ENCODE assay signal across 24 cellular contexts in genomic region chr15:97084650-97085049, GRCh38.
A peak's percentile ranks its signal among the peaks of the same experiment; 100 is the strongest.
DNase-seq lines count a peak whose midpoint lies in the region; ATAC-seq and TF ChIP-seq lines count a peak whose summit lies in the region.
"Had no signal": no experiment of that assay in that cellular context is flagged by ENCODE, and none has a peak within 500 bp of the region (broad histone marks: within the 10 kb centered on the region; RNA-seq: fewer than 3 reads in every experiment).

No MANE protein-coding gene starts in this region.

- no peaks in the 10 kb centered on the region for H3K36me3 ChIP-seq in BLaER1 treated with 17β-estradiol and CSF1 and Interleukin-3, amounts not matched to agents 10 nM and 100 nM
- H3K36me3 ChIP-seq in mesenchymal stem cell (ENCODE audit: control insufficient read depth in 1 of 2, insufficient read depth in 2 of 2, low read depth in 1 of 2, low read length in 2 of 2) (no peaks in the 10 kb centered on the region), adrenal gland (replicated peaks in 1 of 2) (no peaks in the 10 kb centered on the region)
- H3K36me3 ChIP-seq: prostate gland, SJSA1, stomach, uterus had no signal

- peaks cover 20 to 89% (median 42%) of the 10 kb centered on the region in 11 experiments for H3K27me3 ChIP-seq in BLaER1 treated with 17β-estradiol and CSF1 and Interleukin-3, amounts not matched to agents 10 nM and 100 nM
- H3K27me3 ChIP-seq in mesenchymal stem cell (ENCODE audit: control insufficient read depth in 1 of 2, insufficient read depth in 1 of 2, low read length in 2 of 2) (no peaks in the 10 kb centered on the region), adrenal gland (no peaks in the 10 kb centered on the region)
- H3K27me3 ChIP-seq: SJSA1, uterus had no signal

- peaks cover 0 to 11% (median 0%) of the 10 kb centered on the region in 11 experiments; a peak in 1 of 22 replicates for H4K20me1 ChIP-seq in BLaER1 treated with 17β-estradiol and CSF1 and Interleukin-3, amounts not matched to agents 10 nM and 100 nM

- H3K23ac ChIP-seq in mesenchymal stem cell (ENCODE audit: low read length in 2 of 2): no peak overlapping the region

- peaks cover 36 to 50% (median 46%) of the 10 kb centered on the region in 10 experiments for H3K4me1 ChIP-seq in BLaER1 treated with 17β-estradiol and CSF1 and Interleukin-3, amounts not matched to agents 10 nM and 100 nM
- no peaks in the 10 kb centered on the region for H3K4me1 ChIP-seq in mesenchymal stem cell (ENCODE audit: control insufficient read depth, insufficient read depth, low read depth, low read length)
- no peaks in the 10 kb centered on the region for H3K4me1 ChIP-seq in adrenal gland (replicated peaks in 1 of 2)
- H3K4me1 ChIP-seq: body of pancreas, Caco-2, prostate gland, SJSA1, uterus had no signal

- no peak overlapping the region for H2BK12ac ChIP-seq in mesenchymal stem cell (ENCODE audit: low read length in 2 of 2)

- H3K9ac ChIP-seq in BLaER1 treated with 17β-estradiol and CSF1 and Interleukin-3, amounts not matched to agents 10 nM and 100 nM: peak overlapping the region in 6 of 11 experiments; percentile 3 to 56 (median 36); a peak in 7 of 22 replicates
- no peak overlapping the region for H3K9ac ChIP-seq in mesenchymal stem cell (ENCODE audit: low read length)

- H2BK120ac ChIP-seq in mesenchymal stem cell (ENCODE audit: low read depth, low read length): no peak overlapping the region

- H3K14ac ChIP-seq in mesenchymal stem cell (ENCODE audit: low read length in 2 of 2): no peak overlapping the region

- no peak overlapping the region for H2BK15ac ChIP-seq in mesenchymal stem cell (ENCODE audit: low read depth, poor library complexity, severe bottlenecking)

- peak; percentile 45 for DNase-seq in M059J (ENCODE audit: low read depth)
- peak; percentile 60 for DNase-seq in SW480 (ENCODE audit: low spot score)
- DNase-seq in mesenchymal stem cell: peak; percentile 91
- no peak for DNase-seq in adrenal gland
- DNase-seq in activated CD4-positive, CD25-positive, alpha-beta regulatory T cell (lab: John Stamatoyannopoulos, UW): no peak
- no peak for DNase-seq in NCI-H2196 treated with DMSO at 0.1 percent for 48 hours (lab: John Stamatoyannopoulos, UW; ENCODE audit: unreplicated experiment)
- DNase-seq: activated CD4-positive, alpha-beta T cell treated with anti-CD3 and anti-CD28 coated beads for 36 hours; activated naive CD4-positive, alpha-beta T cell treated with Interleukin-2 at 50 U/mL for 16 hours; body of pancreas; Caco-2; cortex of kidney; glutamatergic neuron; HCEC 1CT; NCI-H1092 treated with DMSO at 0.1 percent for 48 hours; NCI-H2171; stomach; T-helper 9 cell; uterus had no signal

- no peak overlapping the region for H3K18ac ChIP-seq in mesenchymal stem cell (ENCODE audit: low read depth in 1 of 2, low read length in 2 of 2)

- peaks cover 0 to under 1% (median 0%) of the 10 kb centered on the region in 11 experiments; a peak in 1 of 22 replicates for H3K9me3 ChIP-seq in BLaER1 treated with 17β-estradiol and CSF1 and Interleukin-3, amounts not matched to agents 10 nM and 100 nM (replicated peaks in 1 of 11)
- H3K9me3 ChIP-seq in mesenchymal stem cell (ENCODE audit: control insufficient read depth, low read length): peaks cover 11% of the 10 kb centered on the region
- no peaks in the 10 kb centered on the region for H3K9me3 ChIP-seq in adrenal gland (replicated peaks in 1 of 3)
- H3K9me3 ChIP-seq: body of pancreas, Caco-2, prostate gland, SJSA1, stomach, uterus had no signal

- peak overlapping the region in 8 of 11 experiments; percentile 41 to 78 (median 60); a peak in 16 of 22 replicates for H3K27ac ChIP-seq in BLaER1 treated with 17β-estradiol and CSF1 and Interleukin-3, amounts not matched to agents 10 nM and 100 nM
- H3K27ac ChIP-seq in mesenchymal stem cell (ENCODE audit: low read length, poor library complexity, severe bottlenecking) (no peak overlapping the region), adrenal gland (no peak overlapping the region)
- H3K27ac ChIP-seq: body of pancreas, epithelial cell of prostate, prostate gland, SJSA1, stomach, uterus had no signal

- no peak for ATAC-seq in HG03175 (IDR thresholded peaks at IDR 0.05; ENCODE audit: unreplicated experiment)
- ATAC-seq: activated CD4-positive, alpha-beta T cell treated with anti-CD3 and anti-CD28 coated beads for 36 hours; body of pancreas had no signal

- H3K4me2 ChIP-seq in BLaER1 treated with 17β-estradiol and CSF1 and Interleukin-3, amounts not matched to agents 10 nM and 100 nM: peak overlapping the region; percentile 70 to 95 (median 80)
- no peak overlapping the region for H3K4me2 ChIP-seq in mesenchymal stem cell (ENCODE audit: low read length, poor library complexity, severe bottlenecking)

- H2BK5ac ChIP-seq in mesenchymal stem cell (ENCODE audit: low read depth, low read length, poor library complexity, severe bottlenecking): no peak overlapping the region

- no peak overlapping the region for H2AK5ac ChIP-seq in mesenchymal stem cell (ENCODE audit: low read length, severe bottlenecking)

- intact Hi-C loops in adrenal gland (cut with DNase I): no loop called here

- peak overlapping the region in 5 of 10 experiments; percentile 13 to 48 (median 35); a peak in 8 of 20 replicates for H3K4me3 ChIP-seq in BLaER1 treated with 17β-estradiol and CSF1 and Interleukin-3, amounts not matched to agents 10 nM and 100 nM
- H3K4me3 ChIP-seq in mesenchymal stem cell (ENCODE audit: insufficient read depth in 1 of 2, low read depth in 1 of 2, low read length in 2 of 2) (no peak overlapping the region), adrenal gland (no peak overlapping the region)
- H3K4me3 ChIP-seq: body of pancreas, lung, prostate gland, SJSA1, stomach, uterus had no signal

- TF ChIP-seq CTCF in adrenal gland (IDR thresholded peaks at IDR 0.05): no peak

- H2AFZ ChIP-seq in mesenchymal stem cell (ENCODE audit: low read depth, low read length): no peak overlapping the region

- no peak for TF ChIP-seq POLR2A in adrenal gland (IDR thresholded peaks at IDR 0.05)

- no peak overlapping the region for H4K8ac ChIP-seq in mesenchymal stem cell (ENCODE audit: low read length)

- H4K91ac ChIP-seq in mesenchymal stem cell (ENCODE audit: low read length): no peak overlapping the region

- H3K79me1 ChIP-seq in mesenchymal stem cell (replicated peaks; ENCODE audit: low read length, poor library complexity, severe bottlenecking): no peaks in the 10 kb centered on the region

- WGBS in mesenchymal stem cell: 50% methylated on average over 2 of the region's 2 CpGs
- 53 to 70% (median 64%) methylated on average over 2 of the region's 2 CpGs for WGBS in adrenal gland, 4 donors

- H3K4ac ChIP-seq in mesenchymal stem cell (ENCODE audit: low read depth in 1 of 2, low read length in 2 of 2): no peak overlapping the region

Comparison
In these comparisons a context has a peak if more than half of its experiments do, and no peak if none do; other contexts are left out.
1. H3K27ac ChIP-seq: peak in BLaER1 treated with 17β-estradiol and CSF1 and Interleukin-3, amounts not matched to agents 10 nM and 100 nM (8 of 11); none in mesenchymal stem cell (single experiment) and adrenal gland (0 of 5).
2. DNase-seq: peak in M059J (single experiment), SW480 (single experiment) and mesenchymal stem cell (single experiment); none in adrenal gland (0 of 7), activated CD4-positive, CD25-positive, alpha-beta regulatory T cell (0 of 4) and NCI-H2196 treated with DMSO at 0.1 percent for 48 hours (single experiment).